ENCODE assay signal across 8 cellular contexts in the genomic region with DNA sequence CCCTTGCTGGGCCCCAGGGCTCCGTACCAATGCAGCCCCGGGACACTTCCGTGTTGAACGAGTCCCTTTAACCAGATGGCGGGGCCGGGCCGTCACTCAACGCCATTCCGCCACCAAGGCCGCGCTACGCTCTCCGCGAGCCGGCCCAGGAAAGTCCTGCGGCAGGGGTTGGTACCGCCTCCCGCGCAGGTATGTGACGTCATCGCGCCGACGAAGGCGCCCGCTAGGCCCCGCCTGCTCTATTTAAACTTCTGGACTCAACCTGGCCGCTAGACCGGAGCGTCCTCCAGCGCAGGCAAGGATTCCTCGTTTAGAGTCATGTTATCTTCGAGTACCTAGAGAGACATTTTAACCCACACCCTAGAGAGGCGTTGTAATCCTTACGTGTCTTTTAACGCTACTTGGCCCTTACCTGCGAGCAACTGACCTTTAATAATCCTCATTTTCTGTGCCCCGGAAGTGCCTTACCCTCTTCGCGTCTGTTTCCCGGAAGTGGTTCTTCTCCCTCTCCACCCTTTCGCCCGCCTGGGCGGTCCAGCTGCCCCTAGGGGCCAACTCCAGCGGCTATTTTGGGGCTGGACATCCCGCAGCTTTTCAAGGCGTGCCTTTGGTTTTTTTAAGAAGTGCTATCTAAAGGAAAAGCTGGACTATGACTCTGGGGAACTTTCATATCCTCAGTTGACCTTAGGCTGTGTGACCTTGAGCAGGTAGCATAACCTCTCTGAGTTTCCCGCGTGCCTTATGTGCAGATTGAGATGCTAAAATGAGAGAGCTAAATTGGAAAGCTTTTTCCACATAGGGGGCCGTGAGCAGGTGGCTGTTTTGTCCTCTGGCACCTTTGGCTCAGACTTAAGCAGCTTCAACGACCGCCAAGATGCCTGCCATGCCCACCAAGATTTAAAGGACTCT. TPM values are rescaled to one million over a fixed set of nuclear protein-coding genes. Genes with fewer than 3 reads are reported as not detected.
A peak's percentile ranks its signal among the peaks of the same experiment; 100 is the strongest.
DNase-seq lines count a peak whose midpoint lies in the region; ATAC-seq and TF ChIP-seq lines count a peak whose summit lies in the region.

PNPLA4 (minus strand) TSS at position 155 of the 909 bp plus-strand sequence. CDS start 1,294 bp downstream, outside the sequence.

- no peak for TF ChIP-seq CTCF in DOHH2 (IDR thresholded peaks at IDR 0.05; ENCODE audit: low read depth, low read length, poor library complexity, severe bottlenecking)
- no peak for TF ChIP-seq CTCF in KMS-11 (conservative IDR thresholded peaks at IDR 0.05; ENCODE audit: low read depth, low read length)
- TF ChIP-seq CTCF in body of pancreas (IDR thresholded peaks at IDR 0.05) = peak in 5 of 7 experiments; percentile 16 to 44 (median 43)

- no peaks in the 10 kb centered on the region for H3F3A ChIP-seq in DOHH2 (ENCODE audit: control insufficient read depth, insufficient read depth)

- no peaks in the 10 kb centered on the region for H3K9me2 ChIP-seq in DOHH2 (replicated peaks; ENCODE audit: control insufficient read depth, low read length)

- in situ Hi-C loops in KBM-7 (cut with MboI; ENCODE audit: low pct_unique_long_range_greater_than_20kb, low sequenced_read_pairs) = no loop called here

- H4K20me1 ChIP-seq in DOHH2 (ENCODE audit: control insufficient read depth, insufficient read depth, low read depth, low read length) (no peaks in the 10 kb centered on the region), KMS-11 (ENCODE audit: insufficient read depth) (no peaks in the 10 kb centered on the region)

- DNase-seq in UCSD-AML1 (lab: John Stamatoyannopoulos, UW; ENCODE audit: unreplicated experiment) (peak; percentile 84), body of pancreas (peak; percentile 85 to 93 (median 90)), skeletal muscle cell (ENCODE audit: low read depth) (peak; percentile 22), KBM-7 (no peak)

- H3K36me3 ChIP-seq in DOHH2 (ENCODE audit: control insufficient read depth, low read length) (no peaks in the 10 kb centered on the region), KMS-11 (ENCODE audit: insufficient read depth) (no peaks in the 10 kb centered on the region), body of pancreas (replicated peaks in 1 of 2; ENCODE audit: insufficient read depth in 1 of 2, low read depth in 2 of 2) (no peaks in the 10 kb centered on the region)

- H3K79me2 ChIP-seq in DOHH2 (ENCODE audit: control insufficient read depth, low read length) = 0 out of 2 replicates have a peak, but pooled peaks cover 2% of the 10 kb centered on the region
- no peaks in the 10 kb centered on the region for H3K79me2 ChIP-seq in KMS-11 (ENCODE audit: insufficient read depth, low read depth)

- ATAC-seq in GM21619 (IDR thresholded peaks at IDR 0.05; ENCODE audit: unreplicated experiment) = peak; percentile 92
- peak; percentile 97 for ATAC-seq in body of pancreas

- no peaks in the 10 kb centered on the region for H3K9me3 ChIP-seq in DOHH2 (ENCODE audit: control insufficient read depth, insufficient read depth, low read length)
- no peaks in the 10 kb centered on the region for H3K9me3 ChIP-seq in body of pancreas

- WGBS in body of pancreas, 2 donors = 8 to 21% methylated on average over 15 to 26 of the region's 52 CpGs

- H3K27me3 ChIP-seq in DOHH2 (ENCODE audit: control insufficient read depth, low read length) (no peaks in the 10 kb centered on the region), KMS-11 (ENCODE audit: insufficient read depth, low read depth) (no peaks in the 10 kb centered on the region), body of pancreas (no peaks in the 10 kb centered on the region)

- H3K9ac ChIP-seq in KMS-11 = peak within 1 kb of the TSS; percentile 62

- H3K27ac ChIP-seq in DOHH2 (ENCODE audit: low read depth, low read length) (peak within 1 kb of the TSS; percentile 59), KMS-11 (peak within 1 kb of the TSS; percentile 79), body of pancreas (peak within 1 kb of the TSS; percentile 72 to 91 (median 90))

- peak within 1 kb of the TSS; percentile 78 for H2AFZ ChIP-seq in KMS-11 (ENCODE audit: low read depth)

- TF ChIP-seq POLR2A in body of pancreas (IDR thresholded peaks at IDR 0.05) = peak; percentile 74 to 79 (median 77)

- intact Hi-C loops in body of pancreas (cut with DNase I) = no loop called here

- peak within 1 kb of the TSS; percentile 77 for H3K4me3 ChIP-seq in DOHH2 (ENCODE audit: low read length)
- H3K4me3 ChIP-seq in KMS-11 (IDR thresholded peaks at IDR 0.05; ENCODE audit: insufficient read depth, low read depth, low read length) = no peak within 1 kb of the TSS
- H3K4me3 ChIP-seq in body of pancreas = peak within 1 kb of the TSS; percentile 20 to 52
- peak within 1 kb of the TSS; percentile 73 for H3K4me3 ChIP-seq in iPS-11a (ENCODE audit: low read depth, low read length)
- H3K4me3 ChIP-seq in skeletal muscle cell (ENCODE audit: low read depth, low read length) = peak within 1 kb of the TSS; percentile 42

- H3K4me2 ChIP-seq in DOHH2 (ENCODE audit: low read length) = peak within 1 kb of the TSS; percentile 73
- peak within 1 kb of the TSS; percentile 74 for H3K4me2 ChIP-seq in KMS-11

- H3K4me1 ChIP-seq in DOHH2 (ENCODE audit: control insufficient read depth, low read length) (peaks cover 38% of the 10 kb centered on the region), KMS-11 (ENCODE audit: low read depth, poor library complexity, severe bottlenecking) (peaks cover 6% of the 10 kb centered on the region), body of pancreas (peaks cover 11% of the 10 kb centered on the region)

RNA-seq across cellular contexts. Expression of gene PNPLA4, which starts in this region (rescaled TPM):
- 10 to 100 TPM in 1 of 2 donors, 1 to 10 TPM in 1; 5.7 to 19.4 TPM for total RNA-seq in body of pancreas

Comparison
In these comparisons a context has a peak if more than half of its experiments do, and no peak if none do; other contexts are left out.
1. CTCF ChIP-seq: peak in body of pancreas (5 of 7); none in DOHH2 (single experiment) and KMS-11 (single experiment).
2. Peak in every context shown above with its lines, with median percentiles within 50 percentile points of each other: H3K27ac ChIP-seq.